In genomic region chr10:22906767-22907166, GRCh38 we compare ENCODE assay signal across 37 cellular contexts. TPM values are rescaled to one million over a fixed set of nuclear protein-coding genes. Genes with fewer than 3 reads are reported as not detected.
"Had no signal": no experiment of that assay in that cellular context is flagged by ENCODE, and none has a peak within 500 bp of the region (broad histone marks: within the 10 kb centered on the region; RNA-seq: fewer than 3 reads in every experiment).

No MANE protein-coding gene starts in this region.

- H3K27me3 ChIP-seq: adrenal gland, body of pancreas, brain microvascular endothelial cell, breast epithelium had no signal

- H3K4me1 Mint-ChIP-seq: activated B cell treated with CpG ODN at 0.5 μM for 24 hours; activated CD4-positive, alpha-beta T cell treated with anti-CD3 and anti-CD28 coated beads, Interleukin-2, amount 10 ng/mL, durations not matched to agents 24 days and 14 days; T-helper 17 cell had no signal

- H3K36me3 ChIP-seq: adrenal gland, brain microvascular endothelial cell, breast epithelium had no signal

- DNase-seq: activated B cell treated with CpG ODN at 0.5 μM for 24 hours; activated CD4-positive, alpha-beta memory T cell treated with anti-CD3 and anti-CD28 coated beads for 36 hours; activated CD4-positive, alpha-beta T cell treated with anti-CD3 and anti-CD28 coated beads for 4 hours; activated CD4-positive, alpha-beta T cell treated with anti-CD3 and anti-CD28 coated beads, Interleukin-2, amount 10 ng/mL, durations not matched to agents 24 days and 14 days; activated CD4-positive, alpha-beta T cell treated with anti-CD3 and anti-CD28 coated beads, Interleukin-2, amount 50 U/mL, for 1 hour; activated CD4-positive, alpha-beta T cell treated with anti-CD3 and anti-CD28 coated beads, Interleukin-2, amount 50 U/mL, for 4 hours; activated CD4-positive, CD25-positive, alpha-beta regulatory T cell treated with anti-CD3 and anti-CD28 coated beads, Interleukin-2, amount 50 U/mL, for 72 hours; activated CD8-positive, alpha-beta memory T cell treated with anti-CD3 and anti-CD28 coated beads, Interleukin-2, amount 50 U/mL, for 4 hours; activated CD8-positive, alpha-beta T cell treated with anti-CD3 and anti-CD28 coated beads for 36 hours; activated effector memory CD4-positive, alpha-beta T cell treated with anti-CD3 and anti-CD28 coated beads, Interleukin-2, amount 50 U/mL, for 16 hours; activated gamma-delta T cell treated with Interleukin-2 at 50 U/mL for 16 hours; activated naive CD4-positive, alpha-beta T cell; activated naive CD4-positive, alpha-beta T cell treated with anti-CD3 and anti-CD28 coated beads for 36 hours; activated naive CD4-positive, alpha-beta T cell treated with anti-CD3 and anti-CD28 coated beads, Interleukin-2, amount 50 U/mL, for 16 hours; activated naive CD8-positive, alpha-beta T cell treated with anti-CD3 and anti-CD28 coated beads for 36 hours; activated T-cell treated with anti-CD3 and anti-CD28 coated beads for 4 hours; activated T-cell treated with anti-CD3 and anti-CD28 coated beads, Interleukin-2, amount 50 U/mL, for 1 hour; activated T-cell treated with anti-CD3 and anti-CD28 coated beads, Interleukin-2, amount 50 U/mL, for 4 hours; activated T-cell treated with anti-CD3 and anti-CD28 coated beads, Interleukin-2, amount 50 U/mL, for 72 hours; adrenal gland; amniotic stem cell; aorta; body of pancreas; brain microvascular endothelial cell; central memory CD4-positive, alpha-beta T cell; T-helper 17 cell; T-helper 9 cell had no signal

- H3K4me1 ChIP-seq: adrenal gland, body of pancreas, breast epithelium had no signal

- H3K27ac ChIP-seq: adrenal gland, body of pancreas, brain microvascular endothelial cell, breast epithelium, VCaP had no signal

- ATAC-seq: activated CD8-positive, alpha-beta T cell treated with anti-CD3 and anti-CD28 coated beads for 36 hours; activated naive CD4-positive, alpha-beta T cell treated with anti-CD3 and anti-CD28 coated beads, Interleukin-2, amount 50 U/mL, for 72 hours; activated T-cell treated with anti-CD3 and anti-CD28 coated beads, Interleukin-2, amount 50 U/mL, for 4 hours; activated T-cell treated with anti-CD3 and anti-CD28 coated beads, Interleukin-2, amount 50 U/mL, for 72 hours; activated T-helper 17 cell treated with anti-CD3 and anti-CD28 coated beads, Interleukin-2, amount 50 U/mL, for 72 hours; body of pancreas; T-helper 17 cell had no signal

- H3K4me3 ChIP-seq: adrenal gland, body of pancreas, breast epithelium had no signal

- H3K27ac Mint-ChIP-seq: activated B cell treated with CpG ODN at 0.5 μM for 24 hours; activated CD4-positive, alpha-beta memory T cell treated with anti-CD3 and anti-CD28 coated beads for 36 hours; activated CD4-positive, alpha-beta T cell treated with anti-CD3 and anti-CD28 coated beads, Interleukin-2, amount 10 ng/mL, durations not matched to agents 24 days and 14 days; activated CD8-positive, alpha-beta T cell treated with anti-CD3 and anti-CD28 coated beads for 36 hours; activated naive CD4-positive, alpha-beta T cell treated with anti-CD3 and anti-CD28 coated beads for 36 hours; activated naive CD4-positive, alpha-beta T cell treated with anti-CD3 and anti-CD28 coated beads, Interleukin-2, amount 50 U/mL, for 72 hours; activated naive CD8-positive, alpha-beta T cell treated with anti-CD3 and anti-CD28 coated beads for 36 hours; activated T-cell treated with anti-CD3 and anti-CD28 coated beads, Interleukin-2, amount 50 U/mL, for 72 hours; activated T-helper 1 cell treated with anti-CD3 and anti-CD28 coated beads, Interleukin-12 subunit alpha, Interleukin-12 subunit beta, Interleukin-2, Interleukin-4 antibody, amounts not matched to agents 30 ng/mL and 10 ng/mL and 1 ng/mL, durations not matched to agents 14 hours and 24 hours and 36 hours; activated T-helper 17 cell treated with anti-CD3 and anti-CD28 coated beads, Interleukin-2, amount 50 U/mL, for 72 hours; T-helper 17 cell had no signal

- H3K4me3 Mint-ChIP-seq: activated B cell treated with CpG ODN at 0.5 μM for 24 hours; activated CD4-positive, alpha-beta memory T cell treated with anti-CD3 and anti-CD28 coated beads for 36 hours; activated CD4-positive, alpha-beta T cell treated with anti-CD3 and anti-CD28 coated beads, Interleukin-2, amount 10 ng/mL, durations not matched to agents 24 days and 14 days; activated CD8-positive, alpha-beta T cell treated with anti-CD3 and anti-CD28 coated beads for 36 hours; activated naive CD4-positive, alpha-beta T cell treated with anti-CD3 and anti-CD28 coated beads for 36 hours; activated naive CD8-positive, alpha-beta T cell treated with anti-CD3 and anti-CD28 coated beads for 36 hours; activated T-cell treated with anti-CD3 and anti-CD28 coated beads, Interleukin-2, amount 50 U/mL, for 4 hours; activated T-cell treated with anti-CD3 and anti-CD28 coated beads, Interleukin-2, amount 50 U/mL, for 72 hours; activated T-helper 1 cell treated with anti-CD3 and anti-CD28 coated beads, Interleukin-12 subunit alpha, Interleukin-12 subunit beta, Interleukin-2, Interleukin-4 antibody, amounts not matched to agents 30 ng/mL and 10 ng/mL and 1 ng/mL, durations not matched to agents 14 hours and 24 hours and 36 hours; activated T-helper 17 cell treated with anti-CD3 and anti-CD28 coated beads, Interleukin-2, amount 50 U/mL, for 72 hours; T-helper 17 cell had no signal

- H3K9me3 ChIP-seq: adrenal gland had no signal

- H3K27me3 Mint-ChIP-seq: activated B cell treated with CpG ODN at 0.5 μM for 24 hours; activated CD4-positive, alpha-beta T cell treated with anti-CD3 and anti-CD28 coated beads, Interleukin-2, amount 10 ng/mL, durations not matched to agents 24 days and 14 days; activated CD8-positive, alpha-beta T cell treated with anti-CD3 and anti-CD28 coated beads for 36 hours; activated naive CD8-positive, alpha-beta T cell treated with anti-CD3 and anti-CD28 coated beads for 36 hours; T-helper 17 cell had no signal

- FAIRE-seq: astrocyte, TTC549 had no signal

RNA-seq across cellular contexts. Expression of gene ARMC3, which starts 21.1 kb away (rescaled TPM):
- total RNA-seq: activated B cell treated with CpG ODN at 0.5 μM for 24 hours; activated CD4-positive, alpha-beta memory T cell treated with anti-CD3 and anti-CD28 coated beads for 36 hours; activated CD4-positive, alpha-beta T cell treated with anti-CD3 and anti-CD28 coated beads, Interleukin-2, amount 10 ng/mL, durations not matched to agents 24 days and 14 days; activated CD8-positive, alpha-beta memory T cell treated with anti-CD3 and anti-CD28 coated beads for 36 hours; activated CD8-positive, alpha-beta T cell treated with anti-CD3 and anti-CD28 coated beads for 36 hours; activated naive CD4-positive, alpha-beta T cell treated with anti-CD3 and anti-CD28 coated beads for 36 hours; activated naive CD4-positive, alpha-beta T cell treated with anti-CD3 and anti-CD28 coated beads, Interleukin-2, amount 50 U/mL, for 72 hours; activated T-cell treated with anti-CD3 and anti-CD28 coated beads, Interleukin-2, amount 50 U/mL, for 4 hours; activated T-cell treated with anti-CD3 and anti-CD28 coated beads, Interleukin-2, amount 50 U/mL, for 72 hours; activated T-helper 1 cell treated with anti-CD3 and anti-CD28 coated beads, Interleukin-12 subunit alpha, Interleukin-12 subunit beta, Interleukin-2, Interleukin-4 antibody, amounts not matched to agents 30 ng/mL and 10 ng/mL and 1 ng/mL, durations not matched to agents 14 hours and 24 hours and 36 hours; activated T-helper 17 cell treated with anti-CD3 and anti-CD28 coated beads, Interleukin-2, amount 50 U/mL, for 72 hours; adrenal gland; aorta; T-helper 1 cell treated with Interleukin-12 subunit alpha and Interleukin-12 subunit beta and Interleukin-4 antibody, amounts not matched to agents 30 ng/mL and 1 ng/mL, for 36 hours; T-helper 2 cell treated with Interferon-gamma antibody and Interleukin-4, amounts not matched to agents 100 ng/mL and 5 ng/mL, for 36 hours had no signal
- polyA plus RNA-seq: adrenal gland had no signal
